20 cellular contexts compared by ENCODE assay signal in genomic region chr6:110360671-110361070, GRCh38. TPM values are rescaled to one million over a fixed set of nuclear protein-coding genes. Genes with fewer than 3 reads are reported as not detected.
"Had no signal": no experiment of that assay in that cellular context is flagged by ENCODE, and none has a peak within 500 bp of the region (broad histone marks: within the 10 kb centered on the region; RNA-seq: fewer than 3 reads in every experiment).

No MANE protein-coding gene starts in this region.

- H3K27me3 ChIP-seq: ascending aorta, uterus had no signal

- DNase-seq: activated CD4-positive, alpha-beta T cell treated with anti-CD3 and anti-CD28 coated beads for 1 hour; activated CD4-positive, alpha-beta T cell treated with anti-CD3 and anti-CD28 coated beads, Interleukin-2, amount 50 U/mL, for 4 hours; activated naive CD4-positive, alpha-beta T cell treated with anti-CD3 and anti-CD28 coated beads for 36 hours; hypothalamus; left cardiac atrium; naive thymus-derived CD4-positive, alpha-beta T cell; posterior cingulate gyrus; stimulated activated naive CD8-positive, alpha-beta T cell treated with anti-CD3 and anti-CD28 coated beads, Interleukin-15, amount 100 ng/mL, for 72 hours; uterus had no signal

- H3K4me3 ChIP-seq: ascending aorta, smooth muscle cell, thoracic aorta, uterus had no signal

- H3K9me3 ChIP-seq: ascending aorta, thoracic aorta, uterus had no signal

- FAIRE-seq: colon, endometrium had no signal

- H3K27ac ChIP-seq: thoracic aorta, uterus had no signal

- H3K36me3 ChIP-seq: ascending aorta, thoracic aorta, uterus had no signal

- ATAC-seq: esophagus mucosa; left cardiac atrium; naive thymus-derived CD4-positive, alpha-beta T cell; SK-N-SH treated with all-trans-retinoic acid at 6 μM for 48 hours; stimulated activated naive CD8-positive, alpha-beta T cell treated with anti-CD3 and anti-CD28 coated beads, Interleukin-15, amount 100 ng/mL, for 72 hours had no signal

RNA-seq across cellular contexts. Expression of gene METTL24, which starts 2.5 kb away (rescaled TPM):
- total RNA-seq: activated naive CD4-positive, alpha-beta T cell treated with anti-CD3 and anti-CD28 coated beads for 36 hours; activated T-helper 2 cell treated with anti-CD3 and anti-CD28 coated beads, Interferon-gamma antibody, Interleukin-2, Interleukin-4, amounts not matched to agents 10 μg/mL and 5 μg/mL and 100 μg/mL, durations not matched to agents 14 hours and 24 hours and 36 hours; bronchial epithelial cell; esophagus mucosa; lung microvascular endothelial cell; T-helper 1 cell treated with Interleukin-12 subunit alpha and Interleukin-12 subunit beta and Interleukin-4 antibody, amounts not matched to agents 30 ng/mL and 1 ng/mL, for 36 hours had no signal
- polyA plus RNA-seq: naive thymus-derived CD4-positive, alpha-beta T cell had no signal

RNA-seq across cellular contexts. Expression of gene DDO, which starts 54.7 kb away (rescaled TPM):
- total RNA-seq: activated naive CD4-positive, alpha-beta T cell treated with anti-CD3 and anti-CD28 coated beads for 36 hours; activated T-helper 2 cell treated with anti-CD3 and anti-CD28 coated beads, Interferon-gamma antibody, Interleukin-2, Interleukin-4, amounts not matched to agents 10 μg/mL and 5 μg/mL and 100 μg/mL, durations not matched to agents 14 hours and 24 hours and 36 hours; bronchial epithelial cell; smooth muscle cell; T-helper 1 cell treated with Interleukin-12 subunit alpha and Interleukin-12 subunit beta and Interleukin-4 antibody, amounts not matched to agents 30 ng/mL and 1 ng/mL, for 36 hours had no signal
- polyA plus RNA-seq: naive thymus-derived CD4-positive, alpha-beta T cell; smooth muscle cell had no signal
